Comparison of ENCODE assay signal across 9 cellular contexts in the genomic region with DNA sequence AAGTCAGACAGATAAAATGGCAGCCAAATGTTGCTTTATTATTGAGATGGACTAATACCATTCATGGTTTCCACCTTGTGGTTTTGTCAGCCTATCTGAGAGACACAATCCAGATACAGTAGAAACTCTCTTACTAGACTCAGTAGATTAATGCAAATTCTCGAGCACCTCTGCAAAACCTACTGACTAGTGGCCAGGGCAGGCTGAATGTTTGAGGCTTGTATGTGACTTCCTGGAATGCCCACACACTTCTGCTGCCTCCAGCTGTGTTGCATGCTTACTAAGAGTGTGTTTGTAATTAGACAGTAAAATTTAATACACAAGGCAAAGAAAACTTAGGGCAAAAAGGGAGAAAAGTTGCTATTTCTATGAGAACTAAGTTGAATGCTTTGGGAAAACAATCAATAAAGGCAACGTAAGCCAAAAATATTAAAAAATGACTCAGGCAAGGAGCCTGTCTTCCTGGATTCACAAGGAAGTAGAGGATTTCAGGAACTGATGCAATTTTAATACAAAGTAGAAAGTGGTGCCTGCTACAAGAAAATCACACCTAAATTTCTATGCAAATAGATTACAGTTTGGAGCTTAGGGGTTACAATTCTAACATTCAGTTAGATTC.
DNase-seq lines count a peak whose midpoint lies in the region; ATAC-seq and TF ChIP-seq lines count a peak whose summit lies in the region.
"Had no signal": no experiment of that assay in that cellular context is flagged by ENCODE, and none has a peak within 500 bp of the region (broad histone marks: within the 10 kb centered on the region; RNA-seq: fewer than 3 reads in every experiment).

No MANE protein-coding gene starts in this region.

- DNase-seq in CD1c-positive myeloid dendritic cell (ENCODE audit: extremely low spot score) (peak; percentile 52), amniotic epithelial cell (ENCODE audit: low read depth) (peak; percentile 56), coronary artery (ENCODE audit: low spot score) (no peak), GOT3 (lab: John Stamatoyannopoulos, UW) (no peak), iPS-NIHi11 (ENCODE audit: low spot score) (no peak)
- no peak for DNase-seq in stimulated activated CD4-positive, alpha-beta T cell treated with anti-CD3 and anti-CD28 coated beads, Interleukin-1b, Interleukin-23, amount 100 ng/mL, for 48 hours
- DNase-seq: NCI-H774 had no signal

- TF ChIP-seq CTCF in coronary artery (IDR thresholded peaks at IDR 0.05), result no peak

- no peak overlapping the region for H3K27ac ChIP-seq in coronary artery

- H3K4me3 ChIP-seq in coronary artery, result no peak overlapping the region

- ATAC-seq in GM19397 (IDR thresholded peaks at IDR 0.05; ENCODE audit: unreplicated experiment) (peak; percentile 78), HG03108 (IDR thresholded peaks at IDR 0.05; ENCODE audit: unreplicated experiment) (peak; percentile 72)

Comparison
In these comparisons a context has a peak if more than half of its experiments do, and no peak if none do; other contexts are left out.
1. DNase-seq: peak in CD1c-positive myeloid dendritic cell (single experiment) and amniotic epithelial cell (single experiment); none in coronary artery (single experiment), GOT3 (single experiment), stimulated activated CD4-positive, alpha-beta T cell treated with anti-CD3 and anti-CD28 coated beads, Interleukin-1b, Interleukin-23, amount 100 ng/mL, for 48 hours (single experiment) and iPS-NIHi11 (single experiment).